In the genomic region with DNA sequence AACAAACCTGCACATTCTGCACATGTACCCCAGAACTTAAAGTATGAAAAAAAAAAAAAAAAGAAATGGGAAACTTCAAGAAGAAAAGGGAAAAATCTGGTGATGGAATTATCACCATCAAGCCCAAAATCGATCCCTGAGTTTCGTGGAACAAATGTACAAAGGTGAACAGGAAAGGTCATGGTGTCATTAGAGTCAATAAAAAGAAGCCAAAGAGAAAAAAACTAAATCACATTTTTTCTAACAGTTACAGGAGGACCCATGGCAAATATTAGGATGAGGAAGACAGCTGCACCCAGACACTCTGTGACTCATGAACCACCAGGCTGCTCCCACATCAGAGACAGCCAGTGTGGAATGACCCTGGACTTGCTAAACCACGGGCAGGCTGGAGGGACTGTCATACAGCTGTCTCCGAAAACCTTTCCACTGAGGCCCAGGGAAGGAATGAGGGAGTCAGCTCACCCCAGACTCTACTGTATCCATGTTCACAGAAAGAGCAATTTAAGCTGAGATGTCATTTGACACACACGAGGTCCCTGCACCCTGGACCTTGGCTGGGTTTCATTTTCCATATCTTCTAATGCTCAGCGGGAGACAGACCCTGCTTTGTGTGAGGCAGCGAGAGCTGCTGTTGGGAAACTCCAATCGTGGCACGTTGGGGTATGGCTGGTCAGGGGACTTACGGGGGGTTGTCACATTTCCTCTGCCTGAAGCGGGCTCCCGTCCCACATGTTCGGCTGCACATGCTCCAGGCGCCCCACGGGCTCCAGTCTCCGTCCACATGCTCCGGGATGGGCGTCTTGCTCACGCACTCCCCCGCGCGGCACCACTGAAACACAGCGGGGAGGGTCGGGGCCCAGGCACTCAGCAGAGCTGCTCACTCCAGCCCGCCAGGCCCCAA, we compare ENCODE assay signal across 8 cellular contexts.
A peak's percentile ranks its signal among the peaks of the same experiment; 100 is the strongest.
DNase-seq lines count a peak whose midpoint lies in the region; ATAC-seq and TF ChIP-seq lines count a peak whose summit lies in the region.

No MANE protein-coding gene starts in this region.

- peak overlapping the region; percentile 32 for H3K4me3 Mint-ChIP-seq in activated CD4-positive, alpha-beta memory T cell treated with anti-CD3 and anti-CD28 coated beads for 36 hours

- no peaks in the 10 kb centered on the region for H3K27me3 ChIP-seq in heart right ventricle

- 52 to 64% methylated on average over 25 of the region's 25 CpGs for WGBS in heart right ventricle, 2 donors

- CTCF ChIA-PET in activated CD4-positive, alpha-beta memory T cell treated with anti-CD3 and anti-CD28 coated beads for 36 hours (lab: Charles Lee) = interaction anchor here (0.8 to 1.3 kb wide), 4 partner anchors 41 to 207 kb away, joined by 3 to 7 read pairs (median 3); no protein-coding TSS in a partner anchor

- POLR2A ChIA-PET in activated CD4-positive, alpha-beta memory T cell treated with anti-CD3 and anti-CD28 coated beads for 36 hours (lab: Charles Lee) = no interaction called here

- H3K27me3 Mint-ChIP-seq in activated CD4-positive, alpha-beta memory T cell treated with anti-CD3 and anti-CD28 coated beads for 36 hours = no peaks in the 10 kb centered on the region

- H3K36me3 Mint-ChIP-seq in activated CD4-positive, alpha-beta memory T cell treated with anti-CD3 and anti-CD28 coated beads for 36 hours = peaks cover 2% of the 10 kb centered on the region

- peak overlapping the region in 8 of 10 donors; percentile 9 to 55 (median 45) for H3K27ac ChIP-seq in heart right ventricle

- DNase-seq in GM20000 (ENCODE audit: low spot score) = peak; percentile 25
- DNase-seq in activated CD4-positive, alpha-beta memory T cell treated with anti-CD3 and anti-CD28 coated beads for 36 hours = peak; percentile 67
- DNase-seq in heart right ventricle = peak; percentile 69 to 77
- peak; percentile 40 to 57 for DNase-seq in stimulated activated CD4-positive, alpha-beta T cell treated with anti-CD3 and anti-CD28 coated beads, Interleukin-2, amount 100 ng/mL, for 24 hours
- DNase-seq in cerebellar nuclear complex (lab: John Stamatoyannopoulos, UW) = no peak
- no peak for DNase-seq in kidney glomerular epithelial cell (lab: John Stamatoyannopoulos, UW)
- no peak for DNase-seq in inferior parietal cortex (ENCODE audit: extremely low spot score)
- DNase-seq in DMS79 treated with DMSO at 0.1 percent for 48 hours (lab: John Stamatoyannopoulos, UW) = no peak

- no peaks in the 10 kb centered on the region for H3K9me3 Mint-ChIP-seq in activated CD4-positive, alpha-beta memory T cell treated with anti-CD3 and anti-CD28 coated beads for 36 hours

- peaks cover 0 to 11% (median 0%) of the 10 kb centered on the region in 9 donors for H3K4me1 ChIP-seq in heart right ventricle

- H3K9me3 ChIP-seq in heart right ventricle = no peaks in the 10 kb centered on the region

- intact Hi-C loops in activated CD4-positive, alpha-beta memory T cell treated with anti-CD3 and anti-CD28 coated beads for 36 hours (cut with micrococcal nuclease) = loop anchor here (2.0 kb wide), 1 partner anchor 171 kb away; no protein-coding TSS in a partner anchor
- intact Hi-C loops in heart right ventricle (cut with DNase I) = loop anchor here in 6 of 10 donors (2.0 to 10.0 kb wide), 5 partner anchors 57 to 203 kb away; no protein-coding TSS in a partner anchor

- peak overlapping the region in 9 of 10 donors; percentile 15 to 47 (median 26) for H3K4me3 ChIP-seq in heart right ventricle

- peak; percentile 24 for TF ChIP-seq CTCF in GM20000 (IDR thresholded peaks at IDR 0.05; ENCODE audit: extremely low read depth, missing control alignments)
- peak; percentile 27 to 76 (median 61) for TF ChIP-seq CTCF in heart right ventricle (IDR thresholded peaks at IDR 0.05)

- no peaks in the 10 kb centered on the region for H3K4me1 Mint-ChIP-seq in activated CD4-positive, alpha-beta memory T cell treated with anti-CD3 and anti-CD28 coated beads for 36 hours (ENCODE audit: low read depth)

- no peak overlapping the region for H3K27ac Mint-ChIP-seq in activated CD4-positive, alpha-beta memory T cell treated with anti-CD3 and anti-CD28 coated beads for 36 hours

- no peaks in the 10 kb centered on the region for H3K36me3 ChIP-seq in heart right ventricle

- peak; percentile 87 to 97 (median 91) for ATAC-seq in heart right ventricle

Comparison
In these comparisons a context has a peak if more than half of its experiments do, and no peak if none do; other contexts are left out.
1. DNase-seq: peak in GM20000 (single experiment), activated CD4-positive, alpha-beta memory T cell treated with anti-CD3 and anti-CD28 coated beads for 36 hours (single experiment), heart right ventricle (2 of 2) and stimulated activated CD4-positive, alpha-beta T cell treated with anti-CD3 and anti-CD28 coated beads, Interleukin-2, amount 100 ng/mL, for 24 hours (2 of 2); none in cerebellar nuclear complex (0 of 2), kidney glomerular epithelial cell (single experiment), inferior parietal cortex (single experiment) and DMS79 treated with DMSO at 0.1 percent for 48 hours (single experiment).